Comparison of ENCODE assay signal across 8 cellular contexts in the genomic region with DNA sequence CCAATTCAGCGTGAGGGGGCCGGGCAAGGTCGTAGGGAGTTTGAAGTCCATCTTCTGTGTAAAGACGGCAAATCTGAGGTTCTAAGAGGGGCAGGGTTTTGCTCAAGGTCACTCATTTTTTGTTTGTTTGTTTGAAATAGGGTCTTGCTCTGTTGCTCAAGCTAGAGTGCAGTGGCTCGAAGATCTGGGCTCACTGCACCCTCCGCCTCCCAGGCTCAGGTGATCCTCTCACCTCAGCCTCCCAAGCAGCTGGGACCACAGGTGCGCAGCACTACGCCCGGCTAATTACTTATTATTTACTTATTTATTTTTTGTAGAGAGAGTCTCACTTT. TPM values are rescaled to one million over a fixed set of nuclear protein-coding genes. Genes with fewer than 3 reads are reported as not detected.
A peak's percentile ranks its signal among the peaks of the same experiment; 100 is the strongest.
DNase-seq lines count a peak whose midpoint lies in the region; ATAC-seq and TF ChIP-seq lines count a peak whose summit lies in the region.

No MANE protein-coding gene starts in this region.

- POLR2A ChIA-PET in naive thymus-derived CD4-positive, alpha-beta T cell (lab: Charles Lee): interaction anchor here (0.8 to 1.0 kb wide), 2 partner anchors 168 to 235 kb away, joined by 3 to 4 read pairs; no protein-coding TSS in a partner anchor

- peak overlapping the region; percentile 87 for H3K4me3 ChIP-seq in naive thymus-derived CD4-positive, alpha-beta T cell (ENCODE audit: low read length)

- in situ Hi-C loops in GM13976 (cut with MboI; ENCODE audit: low sequenced_read_pairs, unreplicated experiment): no loop called here

- H3K4me1 ChIP-seq in naive thymus-derived CD4-positive, alpha-beta T cell (ENCODE audit: control insufficient read depth in 2 of 2, insufficient read depth in 2 of 2, low read length in 2 of 2): peaks cover 7 to 13% of the 10 kb centered on the region in 2 donors

- peaks cover 6% of the 10 kb centered on the region for H3K36me3 Mint-ChIP-seq in central memory CD8-positive, alpha-beta T cell (ENCODE audit: insufficient read depth)
- H3K36me3 Mint-ChIP-seq in naive thymus-derived CD4-positive, alpha-beta T cell: peaks cover 0 to 4% (median 2%) of the 10 kb centered on the region in 5 donors

- H3K27ac ChIP-seq in naive thymus-derived CD4-positive, alpha-beta T cell (ENCODE audit: low read depth, low read length): peak overlapping the region; percentile 73

- H3K4me3 Mint-ChIP-seq in central memory CD8-positive, alpha-beta T cell: peak overlapping the region; percentile 88
- H3K4me3 Mint-ChIP-seq in naive thymus-derived CD4-positive, alpha-beta T cell: peak overlapping the region; percentile 91 to 96 (median 94)

- ATAC-seq in GM18502 (IDR thresholded peaks at IDR 0.05; ENCODE audit: poor library complexity, unreplicated experiment) (peak; percentile 17), HG03460 (IDR thresholded peaks at IDR 0.05; ENCODE audit: unreplicated experiment) (peak; percentile 3)
- no peak for ATAC-seq in central memory CD8-positive, alpha-beta T cell (replicated peaks; ENCODE audit: extremely low read depth, poor library complexity, severe bottlenecking)
- ATAC-seq in naive thymus-derived CD4-positive, alpha-beta T cell: no peak

- no peaks in the 10 kb centered on the region for H3K27me3 ChIP-seq in naive thymus-derived CD4-positive, alpha-beta T cell (ENCODE audit: control insufficient read depth in 2 of 2, insufficient read depth in 2 of 2, low read length in 2 of 2)

- CTCF ChIA-PET in naive thymus-derived CD4-positive, alpha-beta T cell (lab: Charles Lee): no interaction called here

- no peaks in the 10 kb centered on the region for H3K9me3 ChIP-seq in naive thymus-derived CD4-positive, alpha-beta T cell (ENCODE audit: control insufficient read depth in 2 of 3, low read length in 3 of 3)

- intact Hi-C loops in naive thymus-derived CD4-positive, alpha-beta T cell (cut with micrococcal nuclease): loop anchor here (1.0 to 10.0 kb wide), 6 partner anchors 27 to 1204 kb away; a partner anchor contains a TSS

- H3K4me1 Mint-ChIP-seq in central memory CD8-positive, alpha-beta T cell: peaks cover 51% of the 10 kb centered on the region
- H3K4me1 Mint-ChIP-seq in naive thymus-derived CD4-positive, alpha-beta T cell: peaks cover 31 to 49% (median 46%) of the 10 kb centered on the region in 7 donors

- H3K27ac Mint-ChIP-seq in central memory CD8-positive, alpha-beta T cell (ENCODE audit: low read depth): peak overlapping the region; percentile 82
- H3K27ac Mint-ChIP-seq in naive thymus-derived CD4-positive, alpha-beta T cell: peak overlapping the region; percentile 87 to 97 (median 90)

- no peak for TF ChIP-seq CTCF in GM13976 (IDR thresholded peaks at IDR 0.05; ENCODE audit: borderline replicate concordance, control extremely low read depth, extremely low read depth, insufficient read depth, missing control alignments)

- peaks cover 0 to 7% (median 0%) of the 10 kb centered on the region in 3 experiments for H3K36me3 ChIP-seq in naive thymus-derived CD4-positive, alpha-beta T cell (ENCODE audit: control insufficient read depth in 2 of 3, insufficient read depth in 3 of 3, low read length in 3 of 3)

- no peaks in the 10 kb centered on the region for H3K27me3 Mint-ChIP-seq in central memory CD8-positive, alpha-beta T cell
- H3K27me3 Mint-ChIP-seq in naive thymus-derived CD4-positive, alpha-beta T cell: no peaks in the 10 kb centered on the region

- no peaks in the 10 kb centered on the region for H3K9me3 Mint-ChIP-seq in central memory CD8-positive, alpha-beta T cell
- H3K9me3 Mint-ChIP-seq in naive thymus-derived CD4-positive, alpha-beta T cell: no peaks in the 10 kb centered on the region

- no peak for DNase-seq in central memory CD8-positive, alpha-beta T cell (ENCODE audit: low spot score in 2 of 2)
- no peak for DNase-seq in naive thymus-derived CD4-positive, alpha-beta T cell
- DNase-seq in DMS153 (lab: John Stamatoyannopoulos, UW) (no peak), A172 (ENCODE audit: low spot score) (no peak), AG20443 (ENCODE audit: low spot score) (no peak), GM13976 (ENCODE audit: low spot score) (no peak)

RNA-seq across cellular contexts. Expression of a gene that starts 0.4 kb away (rescaled TPM):
- 10 to 100 TPM; 38.5 to 77.7 (median 45.8) TPM for total RNA-seq in naive thymus-derived CD4-positive, alpha-beta T cell
- 10 to 100 TPM; 15.0 to 22.7 TPM for polyA plus RNA-seq in naive thymus-derived CD4-positive, alpha-beta T cell
- total RNA-seq in A172 (2014; rRNA removed; shearing (Covaris generic)): 33.2 and 35.8 TPM in 2 replicates

RNA-seq across cellular contexts. Expression of a gene that starts 49.7 kb away (rescaled TPM):
- under 1 TPM in 2 of 5 experiments, not detected in 3; 0.15 to 0.24 TPM for total RNA-seq in naive thymus-derived CD4-positive, alpha-beta T cell
- under 1 TPM in 1 of 2 donors, not detected in 1; 0.14 TPM for polyA plus RNA-seq in naive thymus-derived CD4-positive, alpha-beta T cell
- not detected in 2 replicates for total RNA-seq in A172 (2014; rRNA removed; shearing (Covaris generic))

Comparison
In these comparisons a context has a peak if more than half of its experiments do, and no peak if none do; other contexts are left out.
1. ATAC-seq: peak in GM18502 (single experiment) and HG03460 (single experiment); none in central memory CD8-positive, alpha-beta T cell (single experiment) and naive thymus-derived CD4-positive, alpha-beta T cell (single experiment).